Comparison of ENCODE assay signal across 1 cellular context in the genomic region with DNA sequence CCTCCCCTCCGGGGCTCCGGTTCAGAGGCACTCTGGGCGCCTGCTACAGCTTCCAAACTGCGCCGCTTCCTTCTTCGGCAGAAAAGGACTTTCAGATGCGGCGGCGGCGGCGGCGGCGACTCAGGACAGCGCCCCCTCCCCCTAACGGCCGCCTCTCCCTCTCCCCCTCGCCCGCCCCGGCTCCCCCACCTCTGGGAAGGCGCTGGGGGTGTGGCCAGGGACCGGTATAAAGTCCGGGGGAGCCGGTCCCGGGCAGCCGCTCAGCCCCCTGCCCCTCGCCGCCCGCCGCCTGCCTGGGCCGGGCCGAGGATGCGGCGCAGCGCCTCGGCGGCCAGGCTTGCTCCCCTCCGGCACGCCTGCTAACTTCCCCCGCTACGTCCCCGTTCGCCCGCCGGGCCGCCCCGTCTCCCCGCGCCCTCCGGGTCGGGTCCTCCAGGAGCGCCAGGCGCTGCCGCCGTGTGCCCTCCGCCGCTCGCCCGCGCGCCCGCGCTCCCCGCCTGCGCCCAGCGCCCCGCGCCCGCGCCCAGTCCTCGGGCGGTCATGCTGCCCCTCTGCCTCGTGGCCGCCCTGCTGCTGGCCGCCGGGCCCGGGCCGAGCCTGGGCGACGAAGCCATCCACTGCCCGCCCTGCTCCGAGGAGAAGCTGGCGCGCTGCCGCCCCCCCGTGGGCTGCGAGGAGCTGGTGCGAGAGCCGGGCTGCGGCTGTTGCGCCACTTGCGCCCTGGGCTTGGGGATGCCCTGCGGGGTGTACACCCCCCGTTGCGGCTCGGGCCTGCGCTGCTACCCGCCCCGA.
TF ChIP-seq lines count a peak whose summit lies in the region.

IGFBP4 (plus strand) TSS at position 255 of the 792 bp plus-strand sequence; CDS start at position 541, 286 bp downstream.

TF ChIP-seq in A549, 52 proteins besides CTCF, POLR2A, EP300 and RAD21 (continued from another document):
- TF ChIP-seq MAX (IDR thresholded peaks at IDR 0.05): peak; percentile 83
- TF ChIP-seq GATA3 (IDR thresholded peaks at IDR 0.05; ENCODE audit: borderline replicate concordance): peak; percentile 22; the same call in 1 of the 2 replicates
- TF ChIP-seq, protein P1, sequence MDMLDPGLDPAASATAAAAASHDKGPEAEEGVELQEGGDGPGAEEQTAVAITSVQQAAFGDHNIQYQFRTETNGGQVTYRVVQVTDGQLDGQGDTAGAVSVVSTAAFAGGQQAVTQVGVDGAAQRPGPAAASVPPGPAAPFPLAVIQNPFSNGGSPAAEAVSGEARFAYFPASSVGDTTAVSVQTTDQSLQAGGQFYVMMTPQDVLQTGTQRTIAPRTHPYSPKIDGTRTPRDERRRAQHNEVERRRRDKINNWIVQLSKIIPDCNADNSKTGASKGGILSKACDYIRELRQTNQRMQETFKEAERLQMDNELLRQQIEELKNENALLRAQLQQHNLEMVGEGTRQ (IDR thresholded peaks at IDR 0.05): no peak
- no peak for TF ChIP-seq CBX2 (IDR thresholded peaks at IDR 0.05; ENCODE audit: borderline replicate concordance, low read depth)
- no peak for TF ChIP-seq FOSL2 (IDR thresholded peaks at IDR 0.05)
- TF ChIP-seq FOSL2 (CRISPR knock-in tag; IDR thresholded peaks at IDR 0.05): 0 out of 2 replicates have a peak, but pooled peaks have one; percentile 3
- TF ChIP-seq CEBPB (IDR thresholded peaks at IDR 0.05): peak; percentile 63 to 79; a peak in 3 of 4 replicates
